In the genomic region with DNA sequence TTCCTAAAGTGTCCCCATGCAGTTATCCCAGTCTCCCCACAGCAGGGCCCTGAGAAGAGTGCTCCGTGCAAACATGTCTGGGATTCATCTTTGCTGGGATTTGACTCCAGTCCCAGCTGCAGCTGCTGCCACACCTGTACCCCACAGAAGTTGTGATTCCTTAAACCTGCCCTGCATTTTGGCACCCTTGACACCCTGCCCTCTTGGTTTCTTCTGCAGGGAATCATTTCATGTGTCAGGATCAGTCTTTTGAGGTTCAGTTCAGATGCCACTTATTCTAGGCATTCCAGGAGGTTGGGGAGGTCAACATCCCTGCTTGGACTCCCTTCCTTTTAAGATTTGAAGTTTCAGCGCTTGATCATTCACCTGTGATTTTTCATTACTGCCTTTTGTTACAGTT, we compare ENCODE assay signal across 2 cellular contexts.
TF ChIP-seq lines count a peak whose summit lies in the region.

No MANE protein-coding gene starts in this region.

TF ChIP-seq in IMR-90, 13 proteins besides CTCF, POLR2A, EP300 and RAD21:
- TF ChIP-seq SMC3 (IDR thresholded peaks at IDR 0.05; ENCODE audit: low read depth, low read length) (no peak), MXI1 (IDR thresholded peaks at IDR 0.05; ENCODE audit: borderline replicate concordance, low read depth, low read length) (no peak), FOS (IDR thresholded peaks at IDR 0.05; ENCODE audit: low read depth, low read length) (no peak), MAFK (IDR thresholded peaks at IDR 0.05; ENCODE audit: low read depth, low read length) (no peak), CHD1 (IDR thresholded peaks at IDR 0.05; ENCODE audit: low read depth, low read length) (no peak), MAZ (IDR thresholded peaks at IDR 0.05; ENCODE audit: borderline replicate concordance, low read depth, low read length) (no peak), CEBPB (IDR thresholded peaks at IDR 0.05; ENCODE audit: low read depth, low read length) (no peak), RCOR1 (IDR thresholded peaks at IDR 0.05; ENCODE audit: insufficient replicate concordance, low read length) (no peak), RFX5 (IDR thresholded peaks at IDR 0.05; ENCODE audit: low read depth, low read length) (no peak)
- TF ChIP-seq, protein P1, sequence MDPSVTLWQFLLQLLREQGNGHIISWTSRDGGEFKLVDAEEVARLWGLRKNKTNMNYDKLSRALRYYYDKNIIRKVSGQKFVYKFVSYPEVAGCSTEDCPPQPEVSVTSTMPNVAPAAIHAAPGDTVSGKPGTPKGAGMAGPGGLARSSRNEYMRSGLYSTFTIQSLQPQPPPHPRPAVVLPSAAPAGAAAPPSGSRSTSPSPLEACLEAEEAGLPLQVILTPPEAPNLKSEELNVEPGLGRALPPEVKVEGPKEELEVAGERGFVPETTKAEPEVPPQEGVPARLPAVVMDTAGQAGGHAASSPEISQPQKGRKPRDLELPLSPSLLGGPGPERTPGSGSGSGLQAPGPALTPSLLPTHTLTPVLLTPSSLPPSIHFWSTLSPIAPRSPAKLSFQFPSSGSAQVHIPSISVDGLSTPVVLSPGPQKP (IDR thresholded peaks at IDR 0.05; ENCODE audit: borderline replicate concordance, low read depth, low read length): no peak
- TF ChIP-seq, protein P2, sequence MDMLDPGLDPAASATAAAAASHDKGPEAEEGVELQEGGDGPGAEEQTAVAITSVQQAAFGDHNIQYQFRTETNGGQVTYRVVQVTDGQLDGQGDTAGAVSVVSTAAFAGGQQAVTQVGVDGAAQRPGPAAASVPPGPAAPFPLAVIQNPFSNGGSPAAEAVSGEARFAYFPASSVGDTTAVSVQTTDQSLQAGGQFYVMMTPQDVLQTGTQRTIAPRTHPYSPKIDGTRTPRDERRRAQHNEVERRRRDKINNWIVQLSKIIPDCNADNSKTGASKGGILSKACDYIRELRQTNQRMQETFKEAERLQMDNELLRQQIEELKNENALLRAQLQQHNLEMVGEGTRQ (IDR thresholded peaks at IDR 0.05; ENCODE audit: low read depth, low read length): no peak

TF ChIP-seq in GM12878, 131 proteins besides CTCF, POLR2A, EP300 and RAD21:
- TF ChIP-seq CHD1 (IDR thresholded peaks at IDR 0.05; ENCODE audit: low read depth, low read length) (0 out of 2 replicates have a peak, but pooled peaks have one; percentile 49), IKZF1 (conservative IDR thresholded peaks at IDR 0.05) (0 out of 2 replicates have a peak, but pooled peaks have one; percentile 18)
- TF ChIP-seq, protein P3, sequence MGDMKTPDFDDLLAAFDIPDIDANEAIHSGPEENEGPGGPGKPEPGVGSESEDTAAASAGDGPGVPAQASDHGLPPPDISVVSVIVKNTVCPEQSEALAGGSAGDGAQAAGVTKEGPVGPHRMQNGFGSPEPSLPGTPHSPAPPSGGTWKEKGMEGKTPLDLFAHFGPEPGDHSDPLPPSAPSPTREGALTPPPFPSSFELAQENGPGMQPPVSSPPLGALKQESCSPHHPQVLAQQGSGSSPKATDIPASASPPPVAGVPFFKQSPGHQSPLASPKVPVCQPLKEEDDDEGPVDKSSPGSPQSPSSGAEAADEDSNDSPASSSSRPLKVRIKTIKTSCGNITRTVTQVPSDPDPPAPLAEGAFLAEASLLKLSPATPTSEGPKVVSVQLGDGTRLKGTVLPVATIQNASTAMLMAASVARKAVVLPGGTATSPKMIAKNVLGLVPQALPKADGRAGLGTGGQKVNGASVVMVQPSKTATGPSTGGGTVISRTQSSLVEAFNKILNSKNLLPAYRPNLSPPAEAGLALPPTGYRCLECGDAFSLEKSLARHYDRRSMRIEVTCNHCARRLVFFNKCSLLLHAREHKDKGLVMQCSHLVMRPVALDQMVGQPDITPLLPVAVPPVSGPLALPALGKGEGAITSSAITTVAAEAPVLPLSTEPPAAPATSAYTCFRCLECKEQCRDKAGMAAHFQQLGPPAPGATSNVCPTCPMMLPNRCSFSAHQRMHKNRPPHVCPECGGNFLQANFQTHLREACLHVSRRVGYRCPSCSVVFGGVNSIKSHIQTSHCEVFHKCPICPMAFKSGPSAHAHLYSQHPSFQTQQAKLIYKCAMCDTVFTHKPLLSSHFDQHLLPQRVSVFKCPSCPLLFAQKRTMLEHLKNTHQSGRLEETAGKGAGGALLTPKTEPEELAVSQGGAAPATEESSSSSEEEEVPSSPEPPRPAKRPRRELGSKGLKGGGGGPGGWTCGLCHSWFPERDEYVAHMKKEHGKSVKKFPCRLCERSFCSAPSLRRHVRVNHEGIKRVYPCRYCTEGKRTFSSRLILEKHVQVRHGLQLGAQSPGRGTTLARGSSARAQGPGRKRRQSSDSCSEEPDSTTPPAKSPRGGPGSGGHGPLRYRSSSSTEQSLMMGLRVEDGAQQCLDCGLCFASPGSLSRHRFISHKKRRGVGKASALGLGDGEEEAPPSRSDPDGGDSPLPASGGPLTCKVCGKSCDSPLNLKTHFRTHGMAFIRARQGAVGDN (IDR thresholded peaks at IDR 0.05): no peak
